15 cellular contexts compared by ENCODE assay signal in genomic region chr6:11852061-11852619, GRCh38.
DNase-seq lines count a peak whose midpoint lies in the region; ATAC-seq, FAIRE-seq and TF ChIP-seq lines count a peak whose summit lies in the region.
"Had no signal": no experiment of that assay in that cellular context is flagged by ENCODE, and none has a peak within 500 bp of the region (broad histone marks: within the 10 kb centered on the region; RNA-seq: fewer than 3 reads in every experiment).

No MANE protein-coding gene starts in this region.

- TF ChIP-seq POLR2A in GM12892 (IDR thresholded peaks at IDR 0.05; ENCODE audit: low read depth, low read length): peak; percentile 50; the same call in 1 of the 2 replicates

- peaks cover 3% of the 10 kb centered on the region for H3K4me1 Mint-ChIP-seq in activated T-helper 17 cell treated with anti-CD3 and anti-CD28 coated beads, Interleukin-2, amount 50 U/mL, for 72 hours

- H3K9me3 Mint-ChIP-seq in activated T-helper 17 cell treated with anti-CD3 and anti-CD28 coated beads, Interleukin-2, amount 50 U/mL, for 72 hours: no peaks in the 10 kb centered on the region
- H3K9me3 Mint-ChIP-seq: T-helper 2 cell treated with Interferon-gamma antibody and Interleukin-4, amounts not matched to agents 5 μg/mL and 100 μg/mL, for 36 hours had no signal

- H3K27me3 Mint-ChIP-seq in activated T-helper 17 cell treated with anti-CD3 and anti-CD28 coated beads, Interleukin-2, amount 50 U/mL, for 72 hours: no peaks in the 10 kb centered on the region

- no peak overlapping the region for H3K27ac Mint-ChIP-seq in activated T-helper 17 cell treated with anti-CD3 and anti-CD28 coated beads, Interleukin-2, amount 50 U/mL, for 72 hours
- H3K27ac Mint-ChIP-seq: T-helper 2 cell treated with Interferon-gamma antibody and Interleukin-4, amounts not matched to agents 5 μg/mL and 100 μg/mL, for 36 hours had no signal

- H3K36me3 Mint-ChIP-seq in activated T-helper 17 cell treated with anti-CD3 and anti-CD28 coated beads, Interleukin-2, amount 50 U/mL, for 72 hours (ENCODE audit: low read depth): no peaks in the 10 kb centered on the region

- H3K4me3 Mint-ChIP-seq in activated T-helper 17 cell treated with anti-CD3 and anti-CD28 coated beads, Interleukin-2, amount 50 U/mL, for 72 hours: peak overlapping the region; percentile 49
- H3K4me3 Mint-ChIP-seq: T-helper 2 cell treated with Interferon-gamma antibody and Interleukin-4, amounts not matched to agents 5 μg/mL and 100 μg/mL, for 36 hours had no signal

- ATAC-seq in HG02852 (IDR thresholded peaks at IDR 0.05; ENCODE audit: unreplicated experiment): peak; percentile 53
- ATAC-seq in activated T-helper 17 cell treated with anti-CD3 and anti-CD28 coated beads, Interleukin-2, amount 50 U/mL, for 72 hours (replicated peaks): peak; percentile 26
- ATAC-seq in GM21723 (IDR thresholded peaks at IDR 0.05; ENCODE audit: unreplicated experiment): no peak
- ATAC-seq: right cardiac atrium; Right ventricle myocardium inferior; stimulated activated naive CD8-positive, alpha-beta T cell treated with anti-CD3 and anti-CD28 coated beads, Interleukin-15, Interleukin-2, amounts not matched to agents 100 U/mL and 50 U/mL, for 24 hours had no signal

- DNase-seq in GM12892 (ENCODE audit: insufficient read length) (no peak), retina (peak; percentile 85), kidney glomerular epithelial cell (lab: John Stamatoyannopoulos, UW) (no peak), NCI-H526 (lab: John Stamatoyannopoulos, UW) (no peak)
- no peak for DNase-seq in stimulated activated naive CD4-positive, alpha-beta T cell treated with Interleukin-2 at 50 U/mL for 16 hours (lab: John Stamatoyannopoulos, UW)
- DNase-seq: activated CD4-positive, alpha-beta T cell treated with anti-CD3 and anti-CD28 coated beads, Interleukin-2, amount 50 U/mL, for 48 hours; C1 segment of cervical spinal cord; NCI-H69; right cardiac atrium; stimulated activated naive CD8-positive, alpha-beta T cell treated with anti-CD3 and anti-CD28 coated beads, Interleukin-15, Interleukin-2, amounts not matched to agents 100 U/mL and 50 U/mL, for 24 hours had no signal

- peak; percentile 96 for FAIRE-seq in GM12892 (lab: Jason Lieb, UNC)
